In the genomic region with DNA sequence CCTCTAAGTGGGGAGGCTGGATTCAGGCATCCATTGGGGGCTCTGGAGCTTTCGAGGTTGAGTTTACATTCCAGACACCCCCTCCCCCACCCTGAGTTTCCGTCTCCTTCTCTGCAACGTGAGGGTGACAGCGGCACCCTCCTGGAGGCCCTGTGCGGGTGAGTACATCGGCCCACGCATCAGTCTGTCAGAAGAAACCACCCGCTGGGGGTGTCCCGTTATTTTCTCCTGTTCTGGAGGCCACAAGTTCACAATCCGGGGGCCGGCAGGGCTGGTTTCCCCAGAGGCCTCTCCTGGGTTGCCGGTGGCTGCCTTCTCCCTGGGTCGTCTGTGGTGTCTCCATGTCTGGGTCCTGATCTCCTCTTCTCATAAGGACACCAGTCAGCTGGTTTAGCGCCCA, we compare ENCODE assay signal across 1 cellular context.
TF ChIP-seq lines count a peak whose summit lies in the region.

No MANE protein-coding gene starts in this region.

TF ChIP-seq in IMR-90, 13 proteins besides CTCF, POLR2A, EP300 and RAD21 (continued from another document):
- TF ChIP-seq, protein P1, sequence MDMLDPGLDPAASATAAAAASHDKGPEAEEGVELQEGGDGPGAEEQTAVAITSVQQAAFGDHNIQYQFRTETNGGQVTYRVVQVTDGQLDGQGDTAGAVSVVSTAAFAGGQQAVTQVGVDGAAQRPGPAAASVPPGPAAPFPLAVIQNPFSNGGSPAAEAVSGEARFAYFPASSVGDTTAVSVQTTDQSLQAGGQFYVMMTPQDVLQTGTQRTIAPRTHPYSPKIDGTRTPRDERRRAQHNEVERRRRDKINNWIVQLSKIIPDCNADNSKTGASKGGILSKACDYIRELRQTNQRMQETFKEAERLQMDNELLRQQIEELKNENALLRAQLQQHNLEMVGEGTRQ (IDR thresholded peaks at IDR 0.05; ENCODE audit: low read depth, low read length), result no peak
TF ChIP-seq in IMR-90: peak in this region for 1.
